8 cellular contexts compared by ENCODE assay signal in the genomic region with DNA sequence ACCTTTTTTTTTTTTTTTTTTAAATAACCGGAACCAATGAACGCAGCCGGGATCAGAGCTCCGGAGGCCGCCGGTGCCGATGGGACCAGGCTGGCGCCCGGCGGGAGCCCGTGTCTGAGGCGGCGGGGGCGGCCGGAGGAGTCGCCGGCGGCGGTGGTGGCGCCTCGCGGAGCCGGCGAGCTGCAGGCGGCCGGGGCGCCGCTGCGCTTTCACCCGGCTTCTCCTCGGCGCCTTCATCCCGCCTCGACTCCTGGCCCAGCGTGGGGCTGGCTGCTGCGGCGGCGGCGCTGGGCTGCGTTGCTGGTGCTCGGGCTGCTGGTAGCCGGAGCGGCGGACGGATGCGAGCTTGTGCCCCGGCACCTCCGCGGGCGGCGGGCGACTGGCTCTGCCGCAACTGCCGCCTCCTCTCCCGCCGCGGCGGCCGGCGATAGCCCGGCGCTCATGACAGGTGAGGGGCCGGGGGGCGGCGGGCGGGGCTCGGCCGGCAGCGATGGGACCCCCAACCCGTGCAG. TPM values are rescaled to one million over a fixed set of nuclear protein-coding genes. Genes with fewer than 3 reads are reported as not detected.
DNase-seq lines count a peak whose midpoint lies in the region; ATAC-seq and TF ChIP-seq lines count a peak whose summit lies in the region.

No MANE protein-coding gene starts in this region.

- peak in 1 of 6 experiments; percentile 2 for TF ChIP-seq CTCF in thyroid gland (IDR thresholded peaks at IDR 0.05)

- no peaks in the 10 kb centered on the region for H3K9me3 Mint-ChIP-seq in naive B cell

- H3K4me1 ChIP-seq in thyroid gland = peaks cover 30% of the 10 kb centered on the region in 2 donors

- H3K27me3 ChIP-seq in thyroid gland = no peaks in the 10 kb centered on the region

- peaks cover 63 to 69% (median 65%) of the 10 kb centered on the region in 3 donors for H3K4me1 Mint-ChIP-seq in naive B cell

- no peaks in the 10 kb centered on the region for H3K9me3 ChIP-seq in thyroid gland

- DNase-seq in NK-92 treated with Interleukin-12 subunit alpha and Interleukin-12 subunit beta, amount 100 ng/mL, for 24 hours (lab: John Stamatoyannopoulos, UW) = peak; percentile 68
- DNase-seq in NK-92 (lab: John Stamatoyannopoulos, UW; ENCODE audit: unreplicated experiment) (no peak), NCI-H526 treated with DMSO at 0.1 percent for 48 hours (lab: John Stamatoyannopoulos, UW) (peak; percentile 55), epithelial cell of prostate (ENCODE audit: low read depth, low spot score) (no peak), naive B cell (peak; percentile 60), thyroid gland (peak; percentile 48 to 55)
- DNase-seq in activated T-cell treated with anti-CD3 and anti-CD28 coated beads, Interleukin-2, amount 50 U/mL, for 1 hour = peak; percentile 73

- TF ChIP-seq POLR2A in thyroid gland (IDR thresholded peaks at IDR 0.05) = no peak

- H3K4me3 ChIP-seq in thyroid gland (replicated peaks in 1 of 3) = peak overlapping the region; percentile 43 to 93 (median 71)

- H3K27me3 Mint-ChIP-seq in naive B cell = no peaks in the 10 kb centered on the region

- peak overlapping the region; percentile 95 to 100 (median 99) for H3K4me3 Mint-ChIP-seq in naive B cell

- ATAC-seq in HG02884 (IDR thresholded peaks at IDR 0.05; ENCODE audit: unreplicated experiment) = peak; percentile 19
- ATAC-seq in naive B cell (ENCODE audit: low read depth in 2 of 2) = peak; percentile 4

- H3K36me3 Mint-ChIP-seq in naive B cell = no peaks in the 10 kb centered on the region

- peak overlapping the region; percentile 80 for H3K27ac ChIP-seq in epithelial cell of prostate
- H3K27ac ChIP-seq in thyroid gland = peak overlapping the region; percentile 85 to 97 (median 92)

- WGBS in thyroid gland, 2 donors = 0% methylated on average over 7 to 20 of the region's 70 CpGs

- H3K27ac Mint-ChIP-seq in naive B cell = peak overlapping the region in 5 of 6 donors; percentile 5 to 99 (median 98)

- intact Hi-C loops in thyroid gland (cut with DNase I) = loop anchor here (10.0 kb wide), 1 partner anchor 144 kb away; no protein-coding TSS in a partner anchor

- H3K36me3 ChIP-seq in thyroid gland = no peaks in the 10 kb centered on the region

RNA-seq across cellular contexts. Expression of a gene that starts 0.3 kb away (rescaled TPM):
- 10 to 100 TPM; 35.5 to 63.2 (median 46.0) TPM for polyA plus RNA-seq in naive B cell (ENCODE audit: low read depth in 6 of 6)
- total RNA-seq in thyroid gland = 10 to 100 TPM; 16.4 to 39.1 (median 18.5) TPM

Comparison
In these comparisons a context has a peak if more than half of its experiments do, and no peak if none do; other contexts are left out.
1. DNase-seq: peak in NK-92 treated with Interleukin-12 subunit alpha and Interleukin-12 subunit beta, amount 100 ng/mL, for 24 hours (single experiment), NCI-H526 treated with DMSO at 0.1 percent for 48 hours (single experiment), activated T-cell treated with anti-CD3 and anti-CD28 coated beads, Interleukin-2, amount 50 U/mL, for 1 hour (single experiment), naive B cell (single experiment) and thyroid gland (2 of 2); none in NK-92 (single experiment) and epithelial cell of prostate (single experiment).